In the genomic region with DNA sequence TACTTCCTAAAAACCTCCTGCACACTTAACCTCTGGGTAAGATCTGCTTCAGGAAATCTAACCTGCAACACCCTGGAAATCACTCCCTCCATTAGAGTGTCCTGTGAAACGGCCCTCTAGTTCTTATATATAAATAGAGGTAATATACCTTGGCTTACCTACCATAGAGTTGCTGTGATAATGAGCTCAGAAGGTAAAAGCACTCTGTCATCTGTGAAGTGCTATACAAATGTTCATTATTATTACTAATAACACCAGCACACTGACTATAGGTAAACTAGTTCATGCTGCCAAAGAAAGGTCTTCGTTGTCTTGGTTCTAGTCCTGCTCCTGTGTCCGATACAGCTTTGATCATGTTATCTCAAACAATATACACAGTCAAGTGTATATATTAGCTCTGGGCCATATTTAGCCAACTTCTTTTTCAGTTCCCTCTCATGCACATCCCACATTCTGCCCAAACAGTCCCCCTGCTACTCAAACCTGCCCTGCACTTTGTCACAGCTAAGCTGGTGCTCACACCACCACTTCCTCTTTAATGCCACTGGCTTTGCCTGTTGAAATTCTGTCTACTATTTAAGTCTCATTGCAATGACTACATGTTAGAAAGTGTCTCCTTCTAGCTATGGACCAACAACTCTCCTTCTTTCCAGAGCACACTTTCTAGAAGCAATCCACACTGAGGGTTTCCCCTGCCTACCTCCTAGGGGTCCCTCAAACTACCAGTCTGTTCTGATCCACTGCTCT, we compare ENCODE assay signal across 8 cellular contexts. TPM values are rescaled to one million over a fixed set of nuclear protein-coding genes. Genes with fewer than 3 reads are reported as not detected.
DNase-seq lines count a peak whose midpoint lies in the region; ATAC-seq and TF ChIP-seq lines count a peak whose summit lies in the region.

No MANE protein-coding gene starts in this region.

- no peaks in the 10 kb centered on the region for H3K36me3 ChIP-seq in breast epithelium
- peaks cover 69% of the 10 kb centered on the region for H3K36me3 ChIP-seq in SJCRH30

- TF ChIP-seq CTCF in MCF 10A (IDR thresholded peaks at IDR 0.05; ENCODE audit: unreplicated experiment) (no peak), breast epithelium (IDR thresholded peaks at IDR 0.05) (no peak), NB4 (IDR thresholded peaks at IDR 0.05; ENCODE audit: low read depth, low read length) (no peak)

- H3K36me3 Mint-ChIP-seq in MCF 10A (ENCODE audit: insufficient read depth, unreplicated experiment) = peaks cover 17% of the 10 kb centered on the region

- no TSS peak for BruUV-seq in MCF 10A (replicated peaks; lab: Mats Ljungman, UMichigan)

- no peak overlapping the region for H3K4me3 Mint-ChIP-seq in MCF 10A (ENCODE audit: unreplicated experiment)

- POLR2A ChIA-PET in MCF 10A (lab: Yijun Ruan, JAX) = interaction anchor here (0.8 to 2.5 kb wide), 4 partner anchors 10 to 261 kb away, joined by 3 to 13 read pairs (median 4); no protein-coding TSS in a partner anchor

- no peak for TF ChIP-seq POLR2A in breast epithelium (IDR thresholded peaks at IDR 0.05)
- no peak for TF ChIP-seq POLR2A in NB4 (IDR thresholded peaks at IDR 0.05; ENCODE audit: extremely low read depth, insufficient read length)

- H3K27me3 Mint-ChIP-seq in MCF 10A (ENCODE audit: insufficient read depth, unreplicated experiment) = no peaks in the 10 kb centered on the region

- H3K27me3 ChIP-seq in breast epithelium = no peaks in the 10 kb centered on the region
- no peaks in the 10 kb centered on the region for H3K27me3 ChIP-seq in SJCRH30

- peak overlapping the region; percentile 61 for H3K27ac Mint-ChIP-seq in MCF 10A (ENCODE audit: low read depth, unreplicated experiment)

- H3K4me1 ChIP-seq in breast epithelium (no peaks in the 10 kb centered on the region), SJCRH30 (peaks cover 17% of the 10 kb centered on the region)

- no peak overlapping the region for H3K4me3 ChIP-seq in breast epithelium
- H3K4me3 ChIP-seq in NB4 (ENCODE audit: low read depth, low read length) = no peak overlapping the region
- no peak overlapping the region for H3K4me3 ChIP-seq in SJCRH30

- intact Hi-C loops in MCF 10A (cut with micrococcal nuclease) = no loop called here
- intact Hi-C loops in breast epithelium (cut with DNase I; ENCODE audit: low total_unique reads) = no loop called here

- H3K27ac ChIP-seq in breast epithelium (no peak overlapping the region), SJCRH30 (no peak overlapping the region)

- H3K9me3 ChIP-seq in breast epithelium (no peaks in the 10 kb centered on the region), SJCRH30 (replicated peaks) (no peaks in the 10 kb centered on the region)

- DNase-seq in MCF 10A (ENCODE audit: unreplicated experiment) = no peak
- no peak for DNase-seq in breast epithelium (ENCODE audit: low spot score in 2 of 2)
- peak; percentile 52 for DNase-seq in NB4 (ENCODE audit: low read depth)
- no peak for DNase-seq in inferior parietal cortex (ENCODE audit: extremely low spot score)
- no peak for DNase-seq in HT-29 (ENCODE audit: low spot score)
- no peak for DNase-seq in SJCRH30
- no peak for DNase-seq in activated CD4-positive, CD25-positive, alpha-beta regulatory T cell treated with anti-CD3 and anti-CD28 coated beads, Interleukin-2, amount 50 U/mL, for 72 hours

- peaks cover 57% of the 10 kb centered on the region for H3K4me1 Mint-ChIP-seq in MCF 10A (ENCODE audit: insufficient read depth, unreplicated experiment)

- ATAC-seq in HG02885 (IDR thresholded peaks at IDR 0.05; ENCODE audit: poor library complexity, unreplicated experiment) = peak; percentile 69

- CTCF ChIA-PET in MCF 10A (lab: Yijun Ruan, JAX) = interaction anchor here (0.6 to 5.2 kb wide), 5 partner anchors 10 to 865 kb away, joined by 3 to 55 read pairs (median 4); no protein-coding TSS in a partner anchor

- H3K9me3 Mint-ChIP-seq in MCF 10A (ENCODE audit: unreplicated experiment) = no peaks in the 10 kb centered on the region

RNA-seq across cellular contexts. Expression of gene E2F7, which starts 5.1 kb away (rescaled TPM):
- total RNA-seq in MCF 10A (2022) = 23.5 and 34.4 TPM in 2 replicates
- under 1 TPM in 2 of 3 donors, not detected in 1; under 0.01 to 0.44 TPM for total RNA-seq in breast epithelium
- total RNA-seq in HT-29 (2014; rRNA removed; shearing (Covaris generic)) = 7.8 and 10.5 TPM in 2 replicates
- total RNA-seq in SJCRH30 (2014; rRNA removed; shearing (Covaris generic)) = 31.4 and 32.7 TPM in 2 replicates
